ENCODE assay signal across 8 cellular contexts in the genomic region with DNA sequence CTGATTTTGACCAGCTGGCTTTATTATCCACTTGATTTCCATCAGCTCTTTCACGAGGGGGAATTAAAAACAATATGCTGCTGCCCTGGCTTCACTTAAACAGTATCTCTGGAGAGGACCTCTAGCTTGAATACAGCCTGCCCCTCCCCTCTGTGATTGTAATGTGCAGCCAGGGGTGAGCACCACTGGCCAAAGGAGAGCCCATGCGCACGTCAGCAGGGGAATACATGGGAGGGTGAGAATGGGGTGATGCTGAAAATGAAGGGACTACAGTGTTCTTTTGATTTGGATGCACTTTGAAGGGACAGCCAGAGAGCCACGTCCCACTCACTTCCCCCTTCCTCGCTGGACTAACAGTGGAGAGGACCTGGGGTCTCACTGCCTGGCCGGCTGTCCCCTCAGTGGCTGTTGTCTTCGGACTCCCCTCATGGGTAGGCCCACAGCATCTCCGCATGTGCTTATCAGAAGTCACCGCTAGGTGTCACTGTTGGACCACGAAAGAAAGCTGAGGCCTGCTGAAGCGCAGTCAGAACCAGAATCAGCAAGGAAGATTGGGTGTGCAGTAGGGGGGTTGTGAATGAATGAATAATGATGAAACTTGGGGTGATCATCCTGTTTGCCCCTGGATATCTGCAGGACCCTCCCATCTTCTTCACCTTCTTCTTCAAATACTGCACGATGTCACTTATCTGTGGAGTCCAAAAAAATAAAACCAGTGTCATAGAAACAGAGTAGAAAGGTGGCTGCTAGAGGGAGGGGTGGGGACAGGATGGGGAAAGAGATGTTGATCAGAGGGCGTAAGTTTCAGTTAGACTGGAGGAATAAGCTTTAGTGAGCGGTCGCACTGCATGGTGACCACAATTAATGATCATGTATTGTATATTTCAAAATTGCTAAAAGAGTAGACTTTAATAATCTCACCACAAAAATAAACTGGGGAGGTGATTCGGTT. TPM values are rescaled to one million over a fixed set of nuclear protein-coding genes. Genes with fewer than 3 reads are reported as not detected.
DNase-seq lines count a peak whose midpoint lies in the region; ATAC-seq and TF ChIP-seq lines count a peak whose summit lies in the region.

No MANE protein-coding gene starts in this region.

- H3K4me3 Mint-ChIP-seq in dendritic cell treated with granulocyte-macrophage colony-stimulating factor and Interleukin-4, amounts not matched to agents 40 ng/mL and 50 ng/mL, for 4 days, result no peak overlapping the region

- CTCF ChIA-PET in A673 (lab: Charles Lee), result interaction anchor here (0.6 to 2.2 kb wide), 9 partner anchors 136 to 947 kb away, joined by 3 to 16 read pairs (median 4); no protein-coding TSS in a partner anchor

- H3K27ac ChIP-seq in A673 (ENCODE audit: low read depth, low read length, poor library complexity, severe bottlenecking), result no peak overlapping the region
- H3K27ac ChIP-seq in lung (ENCODE audit: low read depth in 1 of 2, low read length in 1 of 2), result peak overlapping the region in 1 of 2 donors; percentile 28

- H3K9me3 ChIP-seq in A673 (ENCODE audit: low read depth, low read length, poor library complexity, severe bottlenecking) (no peaks in the 10 kb centered on the region), lung (ENCODE audit: control insufficient read depth in 2 of 2, insufficient read depth in 1 of 2, low read length in 1 of 2) (peaks cover 0 to 2% of the 10 kb centered on the region in 2 donors)

- DNase-seq in A673 (ENCODE audit: low spot score), result peak; percentile 79
- DNase-seq in NCI-H446 (lab: John Stamatoyannopoulos, UW), result peak; percentile 32 to 76
- DNase-seq in activated CD4-positive, alpha-beta T cell treated with anti-CD3 and anti-CD28 coated beads, Interleukin-2, amount 50 U/mL, for 24 hours (ENCODE audit: low read depth in 1 of 2, low spot score in 1 of 2), result peak; percentile 45 to 52
- peak; percentile 76 for DNase-seq in lung (ENCODE audit: low spot score)
- peak; percentile 44 for DNase-seq in stimulated activated CD8-positive, alpha-beta memory T cell treated with anti-CD3 and anti-CD28 coated beads, Interleukin-12 subunit alpha, Interleukin-12 subunit beta, amount 100 ng/mL, for 4 hours (ENCODE audit: low read depth)

- peak; percentile 91 for ATAC-seq in GM18508 (IDR thresholded peaks at IDR 0.05; ENCODE audit: insufficient read depth, unreplicated experiment)
- peak; percentile 56 for ATAC-seq in HG03064 (IDR thresholded peaks at IDR 0.05; ENCODE audit: low read depth, unreplicated experiment)
- ATAC-seq in lung (ENCODE audit: insufficient read depth, low FRiP score), result peak; percentile 65

- H3K27ac Mint-ChIP-seq in dendritic cell treated with granulocyte-macrophage colony-stimulating factor and Interleukin-4, amounts not matched to agents 40 ng/mL and 50 ng/mL, for 4 days, result peak overlapping the region; percentile 62

- no peaks in the 10 kb centered on the region for H3K9me3 Mint-ChIP-seq in dendritic cell treated with granulocyte-macrophage colony-stimulating factor and Interleukin-4, amounts not matched to agents 40 ng/mL and 50 ng/mL, for 4 days

- no peak overlapping the region for H3K4me3 ChIP-seq in A673 (ENCODE audit: low read depth, low read length, poor library complexity, severe bottlenecking)
- H3K4me3 ChIP-seq in lung, result no peak overlapping the region

- TF ChIP-seq CTCF in A673 (conservative IDR thresholded peaks at IDR 0.05; ENCODE audit: low read depth, low read length), result peak; percentile 84
- TF ChIP-seq CTCF in lung (IDR thresholded peaks at IDR 0.05; ENCODE audit: control extremely low read depth, extremely low read depth), result peak; percentile 91

- BruUV-seq in A673 (replicated peaks; lab: Mats Ljungman, UMichigan), result no TSS peak

- H3K27me3 ChIP-seq in A673 (replicated peaks; ENCODE audit: insufficient read depth, low read depth, low read length, poor library complexity), result no peaks in the 10 kb centered on the region
- H3K27me3 ChIP-seq in lung (ENCODE audit: control insufficient read depth, insufficient read depth), result no peaks in the 10 kb centered on the region

- H3K4me1 Mint-ChIP-seq in dendritic cell treated with granulocyte-macrophage colony-stimulating factor and Interleukin-4, amounts not matched to agents 40 ng/mL and 50 ng/mL, for 4 days (ENCODE audit: low read depth), result peaks cover 27% of the 10 kb centered on the region

- POLR2A ChIA-PET in A673 (lab: Charles Lee; ENCODE audit: low non-redundant PET), result no interaction called here

- no peaks in the 10 kb centered on the region for H3K36me3 ChIP-seq in A673 (ENCODE audit: insufficient read depth, low read length, poor library complexity, severe bottlenecking)
- no peaks in the 10 kb centered on the region for H3K36me3 ChIP-seq in lung (ENCODE audit: control insufficient read depth in 2 of 2, insufficient read depth in 2 of 2, low read length in 2 of 2)

- H3K4me1 ChIP-seq in A673 (ENCODE audit: insufficient read depth, low read length, poor library complexity, severe bottlenecking), result no peaks in the 10 kb centered on the region
- no peaks in the 10 kb centered on the region for H3K4me1 ChIP-seq in lung (ENCODE audit: control insufficient read depth in 2 of 2, insufficient read depth in 2 of 2, low read length in 2 of 2)

- intact Hi-C loops in A673 (cut with micrococcal nuclease; ENCODE audit: unreplicated experiment), result loop anchor here (1.0 to 10.0 kb wide), 9 partner anchors 138 to 1343 kb away; no protein-coding TSS in a partner anchor
- intact Hi-C loops in dendritic cell treated with granulocyte-macrophage colony-stimulating factor and Interleukin-4, amounts not matched to agents 40 ng/mL and 50 ng/mL, for 4 days (cut with micrococcal nuclease), result loop anchor here (1.0 to 5.0 kb wide), 6 partner anchors 10 to 947 kb away; no protein-coding TSS in a partner anchor

- no peaks in the 10 kb centered on the region for H3K27me3 Mint-ChIP-seq in dendritic cell treated with granulocyte-macrophage colony-stimulating factor and Interleukin-4, amounts not matched to agents 40 ng/mL and 50 ng/mL, for 4 days

- peaks cover 37% of the 10 kb centered on the region for H3K36me3 Mint-ChIP-seq in dendritic cell treated with granulocyte-macrophage colony-stimulating factor and Interleukin-4, amounts not matched to agents 40 ng/mL and 50 ng/mL, for 4 days (ENCODE audit: low read depth)

- 29 to 46% methylated on average over 16 of the region's 16 CpGs for WGBS in lung, 2 donors

RNA-seq across cellular contexts. Expression of a gene that starts 32.8 kb away (rescaled TPM):
- total RNA-seq in A673 (2021) (1.7 and 1.8 TPM in 2 replicates), lung (10 to 100 TPM in 1 of 2 donors, 1 to 10 TPM in 1; 9.3 to 11.3 TPM)
- polyA plus RNA-seq in lung, result 1 to 10 TPM; 2.1 to 2.3 TPM
